In genomic region chr7:114155106-114155765, GRCh38 we compare ENCODE assay signal across 18 cellular contexts.
"Had no signal": no experiment of that assay in that cellular context is flagged by ENCODE, and none has a peak within 500 bp of the region (broad histone marks: within the 10 kb centered on the region; RNA-seq: fewer than 3 reads in every experiment).

No MANE protein-coding gene starts in this region.

- H3K4me1 ChIP-seq: lower lobe of right lung, prostate gland, right atrium auricular region had no signal

- H3K9me3 ChIP-seq: lower lobe of right lung, prostate gland, right atrium auricular region, stomach, thyroid gland had no signal

- H3K4me3 Mint-ChIP-seq: effector memory CD8-positive, alpha-beta T cell; natural killer cell; neural crest cell; stimulated activated effector memory CD8-positive, alpha-beta T cell treated with anti-CD3 and anti-CD28 coated beads, Interleukin-12 subunit alpha, Interleukin-12 subunit beta, amount 100 ng/mL, for 72 hours; type B pancreatic cell had no signal

- H3K27ac ChIP-seq: coronary artery, lower lobe of right lung, prostate gland, right atrium auricular region, stomach, thyroid gland had no signal

- H3K36me3 ChIP-seq: lower lobe of right lung, prostate gland, right atrium auricular region, stomach, thyroid gland had no signal

- H3K27ac Mint-ChIP-seq: effector memory CD8-positive, alpha-beta T cell; natural killer cell; stimulated activated effector memory CD8-positive, alpha-beta T cell treated with anti-CD3 and anti-CD28 coated beads, Interleukin-12 subunit alpha, Interleukin-12 subunit beta, amount 100 ng/mL, for 72 hours; type B pancreatic cell had no signal

- H3K9me3 Mint-ChIP-seq: neural crest cell; stimulated activated effector memory CD8-positive, alpha-beta T cell treated with anti-CD3 and anti-CD28 coated beads, Interleukin-12 subunit alpha, Interleukin-12 subunit beta, amount 100 ng/mL, for 72 hours; type B pancreatic cell had no signal

- H3K4me1 Mint-ChIP-seq: natural killer cell; stimulated activated effector memory CD8-positive, alpha-beta T cell treated with anti-CD3 and anti-CD28 coated beads, Interleukin-12 subunit alpha, Interleukin-12 subunit beta, amount 100 ng/mL, for 72 hours had no signal

- DNase-seq: effector memory CD8-positive, alpha-beta T cell; hypothalamus; left ventricle myocardium superior; lower lobe of right lung; natural killer cell; nucleus accumbens; stimulated activated CD4-positive, alpha-beta T cell treated with anti-CD3 and anti-CD28 coated beads, Interleukin-2, amount 100 ng/mL, for 24 hours; stimulated activated CD4-positive, alpha-beta T cell treated with anti-CD3 and anti-CD28 coated beads, Interleukin-4, amount 100 ng/mL, for 24 hours; stimulated activated naive CD4-positive, alpha-beta T cell treated with Interleukin-2 at 50 U/mL for 16 hours; stomach; thyroid gland had no signal

- H3K36me3 Mint-ChIP-seq: natural killer cell; stimulated activated effector memory CD8-positive, alpha-beta T cell treated with anti-CD3 and anti-CD28 coated beads, Interleukin-12 subunit alpha, Interleukin-12 subunit beta, amount 100 ng/mL, for 72 hours; type B pancreatic cell had no signal

- H3K27me3 ChIP-seq: right atrium auricular region, stomach, thyroid gland had no signal

- H3K4me3 ChIP-seq: coronary artery, lower lobe of right lung, prostate gland, right atrium auricular region, stomach, thyroid gland had no signal

- H3K27me3 Mint-ChIP-seq: effector memory CD8-positive, alpha-beta T cell; type B pancreatic cell had no signal

- ATAC-seq: effector memory CD8-positive, alpha-beta T cell; left ventricle myocardium superior; lower lobe of right lung; natural killer cell; sciatic nerve; stimulated activated effector memory CD8-positive, alpha-beta T cell treated with anti-CD3 and anti-CD28 coated beads, Interleukin-12 subunit alpha, Interleukin-12 subunit beta, amount 100 ng/mL, for 72 hours had no signal
